10 cellular contexts compared by ENCODE assay signal in genomic region chr17:48597492-48597774, GRCh38. TPM values are rescaled to one million over a fixed set of nuclear protein-coding genes. Genes with fewer than 3 reads are reported as not detected.
DNase-seq lines count a peak whose midpoint lies in the region; ATAC-seq and TF ChIP-seq lines count a peak whose summit lies in the region.
"Had no signal": no experiment of that assay in that cellular context is flagged by ENCODE, and none has a peak within 500 bp of the region (broad histone marks: within the 10 kb centered on the region; RNA-seq: fewer than 3 reads in every experiment).

No MANE protein-coding gene starts in this region.

- TF ChIP-seq CTCF in SK-N-SH (IDR thresholded peaks at IDR 0.05) = no peak
- TF ChIP-seq CTCF in kidney epithelial cell (IDR thresholded peaks at IDR 0.05; ENCODE audit: insufficient read depth, low read length, poor library complexity, severe bottlenecking) = no peak

- peaks cover 20% of the 10 kb centered on the region; the same call in 1 of the 2 replicates for H4K20me1 ChIP-seq in SK-N-SH (ENCODE audit: insufficient read depth)

- H3K36me3 ChIP-seq in SK-N-SH (replicated peaks in 1 of 2; ENCODE audit: control insufficient read depth in 1 of 2, insufficient read depth in 2 of 2, low read length in 1 of 2) (no peaks in the 10 kb centered on the region), kidney epithelial cell (ENCODE audit: control insufficient read depth, insufficient read depth, low read length) (peaks cover 3% of the 10 kb centered on the region)

- H2AFZ ChIP-seq in SK-N-SH (ENCODE audit: low read depth) = no peak overlapping the region

- no peak for TF ChIP-seq EP300 in SK-N-SH (IDR thresholded peaks at IDR 0.05; ENCODE audit: borderline replicate concordance in 1 of 2, low read depth in 1 of 2, low read length in 1 of 2)

- POLR2A ChIA-PET in SK-N-SH (lab: Yijun Ruan, JAX) = no interaction called here

- H3K4me1 Mint-ChIP-seq in activated T-helper 2 cell treated with anti-CD3 and anti-CD28 coated beads, Interferon-gamma antibody, Interleukin-2, Interleukin-4, amounts not matched to agents 10 μg/mL and 5 μg/mL and 100 μg/mL, durations not matched to agents 14 hours and 24 hours and 36 hours (ENCODE audit: low read depth) = peaks cover 44% of the 10 kb centered on the region
- H3K4me1 Mint-ChIP-seq in stimulated activated naive B cell treated with anti-CD40 and anti-IgM and Interleukin-4, amounts not matched to agents 10 μg/mL and 1 μg/mL and 100 μg/mL, for 72 hours = peaks cover 32 to 53% of the 10 kb centered on the region in 2 donors

- H3K36me3 Mint-ChIP-seq in activated T-helper 2 cell treated with anti-CD3 and anti-CD28 coated beads, Interferon-gamma antibody, Interleukin-2, Interleukin-4, amounts not matched to agents 10 μg/mL and 5 μg/mL and 100 μg/mL, durations not matched to agents 14 hours and 24 hours and 36 hours (ENCODE audit: low read depth) = peaks cover 3% of the 10 kb centered on the region
- H3K36me3 Mint-ChIP-seq in stimulated activated naive B cell treated with anti-CD40 and anti-IgM and Interleukin-4, amounts not matched to agents 10 μg/mL and 1 μg/mL and 100 μg/mL, for 72 hours = peaks cover 2 to 4% of the 10 kb centered on the region in 2 donors

- no peaks in the 10 kb centered on the region for H3K9me2 ChIP-seq in SK-N-SH

- no peak overlapping the region for H3K9ac ChIP-seq in SK-N-SH

- H3K4me3 Mint-ChIP-seq in activated T-helper 2 cell treated with anti-CD3 and anti-CD28 coated beads, Interferon-gamma antibody, Interleukin-2, Interleukin-4, amounts not matched to agents 10 μg/mL and 5 μg/mL and 100 μg/mL, durations not matched to agents 14 hours and 24 hours and 36 hours (ENCODE audit: low read depth) = peak overlapping the region; percentile 80
- peak overlapping the region; percentile 81 to 85 for H3K4me3 Mint-ChIP-seq in stimulated activated naive B cell treated with anti-CD40 and anti-IgM and Interleukin-4, amounts not matched to agents 10 μg/mL and 1 μg/mL and 100 μg/mL, for 72 hours

- H3K4me1 ChIP-seq in SK-N-SH (ENCODE audit: control insufficient read depth in 1 of 2, insufficient read depth in 2 of 2, low read depth in 1 of 2, low read length in 1 of 2) = peaks cover 0 to 4% of the 10 kb centered on the region in 2 experiments; a peak in 1 of 4 replicates

- 13% methylated on average over 17 of the region's 17 CpGs for WGBS in SK-N-SH (ENCODE audit: low lambda C conversion rate)

- peaks cover 94% of the 10 kb centered on the region for H3K27me3 Mint-ChIP-seq in activated T-helper 2 cell treated with anti-CD3 and anti-CD28 coated beads, Interferon-gamma antibody, Interleukin-2, Interleukin-4, amounts not matched to agents 10 μg/mL and 5 μg/mL and 100 μg/mL, durations not matched to agents 14 hours and 24 hours and 36 hours (ENCODE audit: low read depth)
- peaks cover 86 to 98% of the 10 kb centered on the region in 2 donors for H3K27me3 Mint-ChIP-seq in stimulated activated naive B cell treated with anti-CD40 and anti-IgM and Interleukin-4, amounts not matched to agents 10 μg/mL and 1 μg/mL and 100 μg/mL, for 72 hours

- H3K27ac Mint-ChIP-seq in activated T-helper 2 cell treated with anti-CD3 and anti-CD28 coated beads, Interferon-gamma antibody, Interleukin-2, Interleukin-4, amounts not matched to agents 10 μg/mL and 5 μg/mL and 100 μg/mL, durations not matched to agents 14 hours and 24 hours and 36 hours = no peak overlapping the region
- peak overlapping the region; percentile 86 for H3K27ac Mint-ChIP-seq in stimulated activated naive B cell treated with anti-CD40 and anti-IgM and Interleukin-4, amounts not matched to agents 10 μg/mL and 1 μg/mL and 100 μg/mL, for 72 hours

- H3K9me3 Mint-ChIP-seq in activated T-helper 2 cell treated with anti-CD3 and anti-CD28 coated beads, Interferon-gamma antibody, Interleukin-2, Interleukin-4, amounts not matched to agents 10 μg/mL and 5 μg/mL and 100 μg/mL, durations not matched to agents 14 hours and 24 hours and 36 hours = no peaks in the 10 kb centered on the region
- H3K9me3 Mint-ChIP-seq in stimulated activated naive B cell treated with anti-CD40 and anti-IgM and Interleukin-4, amounts not matched to agents 10 μg/mL and 1 μg/mL and 100 μg/mL, for 72 hours = no peaks in the 10 kb centered on the region

- peak overlapping the region; percentile 72; the same call in 1 of the 2 replicates for H3K4me2 ChIP-seq in SK-N-SH

- CTCF ChIA-PET in SK-N-SH (lab: Yijun Ruan, JAX) = no interaction called here

- no peak for ATAC-seq in SK-N-SH treated with all-trans-retinoic acid at 6 μM for 48 hours
- no peak for ATAC-seq in stimulated activated naive B cell treated with anti-CD40 and anti-IgM and Interleukin-4, amounts not matched to agents 10 μg/mL and 1 μg/mL and 100 μg/mL, for 72 hours (replicated peaks)

- TF ChIP-seq RAD21 in SK-N-SH (IDR thresholded peaks at IDR 0.05; ENCODE audit: low read length) = no peak

- H3F3A ChIP-seq in SK-N-SH (replicated peaks; ENCODE audit: insufficient read depth) = peaks cover 4% of the 10 kb centered on the region

- H3K9me3 ChIP-seq in SK-N-SH = no peaks in the 10 kb centered on the region

- H3K27ac ChIP-seq in SK-N-SH (ENCODE audit: low read depth in 2 of 2, low read length in 1 of 2) = no peak overlapping the region
- H3K27ac ChIP-seq: 22Rv1 had no signal

- no peak for DNase-seq in SK-N-SH
- no peak for DNase-seq in activated T-helper 2 cell treated with anti-CD3 and anti-CD28 coated beads, Interferon-gamma antibody, Interleukin-2, Interleukin-4, amounts not matched to agents 10 μg/mL and 5 μg/mL and 100 μg/mL, durations not matched to agents 14 hours and 24 hours and 36 hours (ENCODE audit: low spot score)
- DNase-seq in kidney epithelial cell (ENCODE audit: low read depth) = no peak
- DNase-seq in stimulated activated naive B cell treated with anti-CD40 and anti-IgM and Interleukin-4, amounts not matched to agents 10 μg/mL and 1 μg/mL and 100 μg/mL, for 72 hours = no peak
- no peak for DNase-seq in stimulated activated CD4-positive, alpha-beta T cell treated with anti-CD3 and anti-CD28 coated beads, Interleukin-12 subunit alpha, Interleukin-12 subunit beta, amount 100 ng/mL, for 4 hours
- no peak for DNase-seq in mucosa of gallbladder (ENCODE audit: low spot score)
- no peak for DNase-seq in cortex of kidney (lab: John Stamatoyannopoulos, UW)
- DNase-seq: midbrain had no signal

- intact Hi-C loops in activated T-helper 2 cell treated with anti-CD3 and anti-CD28 coated beads, Interferon-gamma antibody, Interleukin-2, Interleukin-4, amounts not matched to agents 10 μg/mL and 5 μg/mL and 100 μg/mL, durations not matched to agents 14 hours and 24 hours and 36 hours (cut with micrococcal nuclease) = loop anchor here (1.0 kb wide), 1 partner anchor 21 kb away; no protein-coding TSS in a partner anchor

- H3K27me3 ChIP-seq in SK-N-SH (ENCODE audit: insufficient read depth) (peaks cover 98% of the 10 kb centered on the region), kidney epithelial cell (ENCODE audit: control insufficient read depth, insufficient read depth, low read length) (no peaks in the 10 kb centered on the region)

- no peaks in the 10 kb centered on the region for H3K79me2 ChIP-seq in SK-N-SH (ENCODE audit: insufficient read depth)

- H3K4me3 ChIP-seq in SK-N-SH (ENCODE audit: low read depth in 2 of 2, low read length in 1 of 2) = no peak overlapping the region
- peak overlapping the region; percentile 92 for H3K4me3 ChIP-seq in kidney epithelial cell (ENCODE audit: low read depth, low read length)

TF ChIP-seq in SK-N-SH, 30 proteins besides CTCF, POLR2A, EP300 and RAD21 (continues in another document):
- TF ChIP-seq NFIC (IDR thresholded peaks at IDR 0.05; ENCODE audit: borderline replicate concordance) = no peak

TF ChIP-seq in SK-N-SH treated with all-trans-retinoic acid at 6 μM for 48 hours, 23 proteins besides CTCF, POLR2A, EP300 and RAD21 (continues in another document):
- no peak for TF ChIP-seq OSR1 (CRISPR knock-in tag; IDR thresholded peaks at IDR 0.05)

RNA-seq across cellular contexts. Expression of gene HOXB5, which starts 3.9 kb away (rescaled TPM):
- not detected in 2 replicates for polyA plus RNA-seq in SK-N-SH (2012; rRNA removed)
- polyA plus RNA-seq in SK-N-SH (2012; cell fraction: cytosol; rRNA removed) = 0.01 TPM in 1 of 2 replicates, not detected in the other
- not detected in 2 replicates for polyA plus RNA-seq in SK-N-SH (2012; cell fraction: nucleus; rRNA removed)
- total RNA-seq in activated T-helper 2 cell treated with anti-CD3 and anti-CD28 coated beads, Interferon-gamma antibody, Interleukin-2, Interleukin-4, amounts not matched to agents 10 μg/mL and 5 μg/mL and 100 μg/mL, durations not matched to agents 14 hours and 24 hours and 36 hours = not detected in 2 replicates
- total RNA-seq in kidney epithelial cell (3.6 and 3.8 TPM in 2 replicates), mucosa of gallbladder (0.49 TPM)

RNA-seq across cellular contexts. Expression of gene HOXB6, which starts 7.4 kb away (rescaled TPM):
- not detected in 2 replicates for polyA plus RNA-seq in SK-N-SH (2012; rRNA removed)
- not detected in 2 replicates for polyA plus RNA-seq in SK-N-SH (2012; cell fraction: cytosol; rRNA removed)
- not detected in 2 replicates for polyA plus RNA-seq in SK-N-SH (2012; cell fraction: nucleus; rRNA removed)
- 0.52 and 0.62 TPM in 2 replicates for total RNA-seq in activated T-helper 2 cell treated with anti-CD3 and anti-CD28 coated beads, Interferon-gamma antibody, Interleukin-2, Interleukin-4, amounts not matched to agents 10 μg/mL and 5 μg/mL and 100 μg/mL, durations not matched to agents 14 hours and 24 hours and 36 hours
- total RNA-seq in kidney epithelial cell (29.8 and 30.7 TPM in 2 replicates), mucosa of gallbladder (2.0 TPM)

RNA-seq across cellular contexts. Expression of gene HOXB3, which starts 7.4 kb away (rescaled TPM):
- 0.10 and 0.46 TPM in 2 replicates for polyA plus RNA-seq in SK-N-SH (2012; rRNA removed)
- polyA plus RNA-seq in SK-N-SH (2012; cell fraction: cytosol; rRNA removed) = 0.16 and 0.17 TPM in 2 replicates
- polyA plus RNA-seq in SK-N-SH (2012; cell fraction: nucleus; rRNA removed) = 0.64 and 1.1 TPM in 2 replicates
- 3.8 and 4.6 TPM in 2 replicates for total RNA-seq in activated T-helper 2 cell treated with anti-CD3 and anti-CD28 coated beads, Interferon-gamma antibody, Interleukin-2, Interleukin-4, amounts not matched to agents 10 μg/mL and 5 μg/mL and 100 μg/mL, durations not matched to agents 14 hours and 24 hours and 36 hours
- total RNA-seq in kidney epithelial cell (24.0 and 31.1 TPM in 2 replicates), mucosa of gallbladder (17.2 TPM)

RNA-seq across cellular contexts. Expression of gene HOXB7, which starts 13.4 kb away (rescaled TPM):
- polyA plus RNA-seq in SK-N-SH (2012; rRNA removed) = not detected in 2 replicates
- not detected in 2 replicates for polyA plus RNA-seq in SK-N-SH (2012; cell fraction: cytosol; rRNA removed)
- not detected in 2 replicates for polyA plus RNA-seq in SK-N-SH (2012; cell fraction: nucleus; rRNA removed)
- 0.39 and 0.64 TPM in 2 replicates for total RNA-seq in activated T-helper 2 cell treated with anti-CD3 and anti-CD28 coated beads, Interferon-gamma antibody, Interleukin-2, Interleukin-4, amounts not matched to agents 10 μg/mL and 5 μg/mL and 100 μg/mL, durations not matched to agents 14 hours and 24 hours and 36 hours
- total RNA-seq in kidney epithelial cell (26.3 and 27.2 TPM in 2 replicates), mucosa of gallbladder (0.92 TPM)

RNA-seq across cellular contexts. Expression of gene HOXB8, which starts 17.7 kb away (rescaled TPM):
- not detected in 2 replicates for polyA plus RNA-seq in SK-N-SH (2012; rRNA removed)
- polyA plus RNA-seq in SK-N-SH (2012; cell fraction: cytosol; rRNA removed) = not detected in 2 replicates
- polyA plus RNA-seq in SK-N-SH (2012; cell fraction: nucleus; rRNA removed) = not detected in 2 replicates
- not detected in 2 replicates for total RNA-seq in activated T-helper 2 cell treated with anti-CD3 and anti-CD28 coated beads, Interferon-gamma antibody, Interleukin-2, Interleukin-4, amounts not matched to agents 10 μg/mL and 5 μg/mL and 100 μg/mL, durations not matched to agents 14 hours and 24 hours and 36 hours
- total RNA-seq in kidney epithelial cell = 7.2 and 7.5 TPM in 2 replicates
- not detected for total RNA-seq in mucosa of gallbladder

Comparison
In these comparisons a context has a peak if more than half of its experiments do, and no peak if none do; other contexts are left out.
1. RNA of gene HOXB6, which starts 7.4 kb away (total RNA-seq): 29.8 to 30.7 TPM in kidney epithelial cell; 2.0 TPM in mucosa of gallbladder (single experiment) and 0.52 to 0.62 TPM in activated T-helper 2 cell treated with anti-CD3 and anti-CD28 coated beads, Interferon-gamma antibody, Interleukin-2, Interleukin-4, amounts not matched to agents 10 μg/mL and 5 μg/mL and 100 μg/mL, durations not matched to agents 14 hours and 24 hours and 36 hours; every median in the first group is over 10 times any median in the second.